In the genomic region with DNA sequence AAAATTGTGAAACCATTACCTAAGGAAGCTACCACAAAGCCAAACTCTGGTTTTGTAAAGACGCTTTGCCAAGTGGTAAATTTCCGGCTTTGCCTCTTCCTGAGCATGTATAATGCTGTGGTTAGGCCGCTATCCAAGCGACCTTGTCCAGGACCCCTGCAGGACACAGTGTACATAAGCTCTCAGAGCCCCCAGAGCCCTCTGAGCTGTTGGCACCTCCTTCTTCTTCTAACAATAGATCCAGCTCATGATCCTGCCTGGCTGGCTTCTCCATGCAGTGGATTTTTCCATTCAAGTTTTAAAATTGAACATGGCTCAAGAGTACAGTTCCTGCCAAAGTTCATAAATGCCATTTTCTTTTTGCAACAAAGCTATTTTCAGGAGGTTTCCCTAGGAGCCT, we compare ENCODE assay signal across 9 cellular contexts.
DNase-seq lines count a peak whose midpoint lies in the region; ATAC-seq and TF ChIP-seq lines count a peak whose summit lies in the region.
"Had no signal": no experiment of that assay in that cellular context is flagged by ENCODE, and none has a peak within 500 bp of the region (broad histone marks: within the 10 kb centered on the region; RNA-seq: fewer than 3 reads in every experiment).

No MANE protein-coding gene starts in this region.

- H3K9me3 ChIP-seq in body of pancreas (no peaks in the 10 kb centered on the region), subcutaneous abdominal adipose tissue (ENCODE audit: control insufficient read depth in 5 of 5, low read length in 5 of 5) (no peaks in the 10 kb centered on the region)

- H3K4me3 ChIP-seq in body of pancreas (no peak overlapping the region), subcutaneous abdominal adipose tissue (ENCODE audit: low read depth in 1 of 5, low read length in 5 of 5) (peak overlapping the region in 2 of 5 donors; percentile 8 to 54)

- peak; percentile 81 for DNase-seq in HT1080 (ENCODE audit: low read depth)
- peak in 3 of 4 donors; percentile 21 to 35 (median 23) for DNase-seq in body of pancreas
- DNase-seq in inferior parietal cortex (ENCODE audit: extremely low spot score), result peak; percentile 59
- DNase-seq in GM10248 (ENCODE audit: extremely low spot score), result no peak
- DNase-seq in effector CD8-positive, alpha-beta T cell (lab: John Stamatoyannopoulos, UW), result no peak
- no peak for DNase-seq in LoVo (ENCODE audit: low spot score)
- DNase-seq: NCI-H82 had no signal

- ATAC-seq in body of pancreas (peak; percentile 27), HG03342 (IDR thresholded peaks at IDR 0.05; ENCODE audit: unreplicated experiment) (no peak)

- no peaks in the 10 kb centered on the region for H3K36me3 ChIP-seq in body of pancreas (replicated peaks in 1 of 2; ENCODE audit: insufficient read depth in 1 of 2, low read depth in 2 of 2)
- no peaks in the 10 kb centered on the region for H3K36me3 ChIP-seq in subcutaneous abdominal adipose tissue (ENCODE audit: control insufficient read depth in 5 of 5, insufficient read depth in 5 of 5, low read length in 5 of 5)

- H3K27ac ChIP-seq in body of pancreas (peak overlapping the region in 2 of 4 donors; percentile 23 to 39), subcutaneous abdominal adipose tissue (ENCODE audit: low read depth, low read length) (peak overlapping the region; percentile 69)

- H3K9ac ChIP-seq in subcutaneous abdominal adipose tissue (ENCODE audit: low read length in 5 of 5), result peak overlapping the region in 1 of 5 donors; percentile 38

- TF ChIP-seq POLR2A in body of pancreas (IDR thresholded peaks at IDR 0.05), result no peak

- WGBS in body of pancreas, 2 donors, result 64 to 77% methylated on average over 4 of the region's 4 CpGs

- TF ChIP-seq CTCF in body of pancreas (IDR thresholded peaks at IDR 0.05) (no peak), GM10248 (IDR thresholded peaks at IDR 0.05; ENCODE audit: control extremely low read depth, extremely low read depth, low read depth, missing control alignments) (no peak)

- H3K27me3 ChIP-seq in body of pancreas (no peaks in the 10 kb centered on the region), subcutaneous abdominal adipose tissue (ENCODE audit: control insufficient read depth in 5 of 5, insufficient read depth in 4 of 5, low read length in 5 of 5) (no peaks in the 10 kb centered on the region)

- POLR2A ChIA-PET in GM10248 (lab: Yijun Ruan, JAX), result no interaction called here

- intact Hi-C loops in body of pancreas (cut with DNase I), result no loop called here

- CTCF ChIA-PET in GM10248 (lab: Yijun Ruan, JAX), result interaction anchor here (1.0 to 2.7 kb wide), 5 partner anchors 9 to 885 kb away, joined by 3 to 6 read pairs (median 3); no protein-coding TSS in a partner anchor

- H3K4me1 ChIP-seq in body of pancreas (peaks cover 8% of the 10 kb centered on the region), subcutaneous abdominal adipose tissue (ENCODE audit: control insufficient read depth in 5 of 5, insufficient read depth in 5 of 5, low read length in 5 of 5) (peaks cover 0 to 22% (median 19%) of the 10 kb centered on the region in 5 donors)

Comparison
In these comparisons a context has a peak if more than half of its experiments do, and no peak if none do; other contexts are left out.
1. DNase-seq: peak in HT1080 (single experiment), body of pancreas (3 of 4) and inferior parietal cortex (single experiment); none in GM10248 (single experiment), effector CD8-positive, alpha-beta T cell (single experiment) and LoVo (single experiment).